ENCODE assay signal across 1 cellular context in the genomic region with DNA sequence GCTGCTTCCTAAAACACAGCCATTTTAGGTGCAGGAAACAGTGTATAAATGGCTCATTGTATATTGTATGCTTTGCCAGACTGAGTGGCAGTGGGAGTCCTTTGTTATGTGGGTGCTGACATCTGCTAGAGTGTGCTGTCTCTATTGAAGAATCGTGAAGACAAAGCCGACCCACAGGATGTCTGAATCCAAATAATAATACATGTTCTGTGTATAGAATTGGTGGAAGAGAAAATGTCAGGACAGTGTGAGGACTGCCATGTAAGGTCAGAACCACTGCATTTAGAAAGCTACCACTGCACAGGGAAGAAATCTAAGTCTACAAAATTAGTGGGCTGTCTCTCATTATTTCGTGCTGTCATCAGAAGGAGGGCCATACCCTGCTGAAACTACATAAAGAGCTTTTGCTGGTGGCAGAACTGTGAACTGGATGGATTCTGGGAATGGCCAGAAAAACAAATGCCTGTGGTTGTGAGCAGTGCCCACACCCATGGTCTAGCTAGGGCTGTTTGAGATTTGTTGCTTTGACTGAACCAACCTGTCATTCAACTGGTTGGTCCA.
TF ChIP-seq lines count a peak whose summit lies in the region.

No MANE protein-coding gene starts in this region.

TF ChIP-seq in IMR-90, 13 proteins besides CTCF, POLR2A, EP300 and RAD21 (continued from another document):
- TF ChIP-seq, protein P1, sequence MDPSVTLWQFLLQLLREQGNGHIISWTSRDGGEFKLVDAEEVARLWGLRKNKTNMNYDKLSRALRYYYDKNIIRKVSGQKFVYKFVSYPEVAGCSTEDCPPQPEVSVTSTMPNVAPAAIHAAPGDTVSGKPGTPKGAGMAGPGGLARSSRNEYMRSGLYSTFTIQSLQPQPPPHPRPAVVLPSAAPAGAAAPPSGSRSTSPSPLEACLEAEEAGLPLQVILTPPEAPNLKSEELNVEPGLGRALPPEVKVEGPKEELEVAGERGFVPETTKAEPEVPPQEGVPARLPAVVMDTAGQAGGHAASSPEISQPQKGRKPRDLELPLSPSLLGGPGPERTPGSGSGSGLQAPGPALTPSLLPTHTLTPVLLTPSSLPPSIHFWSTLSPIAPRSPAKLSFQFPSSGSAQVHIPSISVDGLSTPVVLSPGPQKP (IDR thresholded peaks at IDR 0.05; ENCODE audit: borderline replicate concordance, low read depth, low read length): no peak
- TF ChIP-seq RFX5 (IDR thresholded peaks at IDR 0.05; ENCODE audit: low read depth, low read length) (no peak), BHLHE40 (IDR thresholded peaks at IDR 0.05; ENCODE audit: low read depth, low read length) (no peak)
